8 cellular contexts compared by ENCODE assay signal in the genomic region with DNA sequence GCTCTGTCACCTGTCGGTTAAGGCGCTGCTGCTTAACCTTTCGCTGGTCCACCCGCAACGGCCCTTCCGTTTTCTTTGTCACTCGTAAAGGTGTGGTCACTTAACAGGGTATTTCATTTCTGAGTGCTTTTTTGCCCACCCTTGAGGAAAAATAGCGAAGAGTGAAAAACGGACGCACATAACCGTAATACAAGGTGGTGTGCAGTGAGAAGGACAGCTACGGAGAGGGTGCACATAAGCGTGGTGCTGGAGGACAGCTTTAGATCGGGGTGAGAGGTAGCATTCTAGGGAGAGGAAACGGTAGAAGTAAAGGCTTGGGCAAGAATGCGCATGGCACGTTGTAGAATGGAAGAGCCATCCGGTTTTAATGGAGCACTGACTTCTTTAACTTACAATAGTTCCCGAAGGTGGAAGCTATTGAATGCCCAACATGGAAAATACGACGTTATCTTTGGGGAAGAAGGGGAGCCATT. TPM values are rescaled to one million over a fixed set of nuclear protein-coding genes. Genes with fewer than 3 reads are reported as not detected.
A peak's percentile ranks its signal among the peaks of the same experiment; 100 is the strongest.
DNase-seq lines count a peak whose midpoint lies in the region; ATAC-seq and TF ChIP-seq lines count a peak whose summit lies in the region.

No MANE protein-coding gene starts in this region.

- H3K4me3 ChIP-seq in skeletal muscle cell (ENCODE audit: low read depth, low read length) = peak overlapping the region; percentile 92

- POLR2A ChIA-PET in activated CD4-positive, alpha-beta memory T cell treated with anti-CD3 and anti-CD28 coated beads for 36 hours (lab: Charles Lee) = interaction anchor here (0.7 to 4.2 kb wide), 4 partner anchors 8 to 382 kb away, joined by 3 to 36 read pairs (median 4); a partner anchor contains a TSS

- H3K27ac Mint-ChIP-seq in activated CD4-positive, alpha-beta memory T cell treated with anti-CD3 and anti-CD28 coated beads for 36 hours = peak overlapping the region; percentile 67

- intact Hi-C loops in activated CD4-positive, alpha-beta memory T cell treated with anti-CD3 and anti-CD28 coated beads for 36 hours (cut with micrococcal nuclease) = loop anchor here (1.0 to 10.0 kb wide), 3 partner anchors 102 to 381 kb away; a partner anchor contains a TSS

- peaks cover 6% of the 10 kb centered on the region for H3K4me1 ChIP-seq in foreskin keratinocyte

- peak; percentile 13 for DNase-seq in activated effector memory CD4-positive, alpha-beta T cell treated with Interleukin-2 at 50 U/mL for 16 hours
- DNase-seq in activated effector memory CD4-positive, alpha-beta T cell treated with anti-CD3 and anti-CD28 coated beads, Interleukin-2, amount 50 U/mL, for 16 hours = no peak
- peak; percentile 35 for DNase-seq in activated CD4-positive, alpha-beta memory T cell treated with anti-CD3 and anti-CD28 coated beads for 36 hours
- DNase-seq in foreskin keratinocyte (peak in 1 of 2 donors; percentile 29), skeletal muscle cell (ENCODE audit: low read depth) (no peak), nucleus accumbens (lab: John Stamatoyannopoulos, UW) (no peak)
- no peak for DNase-seq in stimulated activated CD4-positive, alpha-beta T cell treated with anti-CD3 and anti-CD28 coated beads, Interleukin-12 subunit alpha, Interleukin-12 subunit beta, amount 100 ng/mL, for 4 hours

- peaks cover 49% of the 10 kb centered on the region for H3K4me1 Mint-ChIP-seq in activated CD4-positive, alpha-beta memory T cell treated with anti-CD3 and anti-CD28 coated beads for 36 hours (ENCODE audit: low read depth)

- H3K27me3 ChIP-seq in foreskin keratinocyte = no peaks in the 10 kb centered on the region

- no peak for TF ChIP-seq CTCF in foreskin keratinocyte (conservative IDR thresholded peaks at IDR 0.05)

- CTCF ChIA-PET in activated CD4-positive, alpha-beta memory T cell treated with anti-CD3 and anti-CD28 coated beads for 36 hours (lab: Charles Lee) = interaction anchor here (0.6 kb wide), 1 partner anchor 377 kb away, joined by 3 read pairs; no protein-coding TSS in a partner anchor

- peak overlapping the region; percentile 84 for H3K4me3 Mint-ChIP-seq in activated CD4-positive, alpha-beta memory T cell treated with anti-CD3 and anti-CD28 coated beads for 36 hours

- peaks cover 36% of the 10 kb centered on the region for H3K36me3 Mint-ChIP-seq in activated CD4-positive, alpha-beta memory T cell treated with anti-CD3 and anti-CD28 coated beads for 36 hours

- no peaks in the 10 kb centered on the region for H3K27me3 Mint-ChIP-seq in activated CD4-positive, alpha-beta memory T cell treated with anti-CD3 and anti-CD28 coated beads for 36 hours

- H3K9me3 Mint-ChIP-seq in activated CD4-positive, alpha-beta memory T cell treated with anti-CD3 and anti-CD28 coated beads for 36 hours = no peaks in the 10 kb centered on the region

- peak; percentile 14 for ATAC-seq in HG03571 (IDR thresholded peaks at IDR 0.05; ENCODE audit: unreplicated experiment)
- ATAC-seq in foreskin keratinocyte = peak; percentile 18

- H3K27ac ChIP-seq in foreskin keratinocyte = peak overlapping the region; percentile 98

RNA-seq across cellular contexts. Expression of a gene that starts 0.8 kb away (rescaled TPM):
- 100 to 1,000 TPM; 360 to 375 TPM for total RNA-seq in activated CD4-positive, alpha-beta memory T cell treated with anti-CD3 and anti-CD28 coated beads for 36 hours
- total RNA-seq in foreskin keratinocyte = 570 and 654 TPM in 2 replicates
- polyA plus RNA-seq in foreskin keratinocyte = 339 and 428 TPM in 2 replicates

RNA-seq across cellular contexts. Expression of a gene that starts 1.2 kb away (rescaled TPM):
- 10 to 100 TPM; 17.1 to 20.1 TPM for total RNA-seq in activated CD4-positive, alpha-beta memory T cell treated with anti-CD3 and anti-CD28 coated beads for 36 hours
- 17.1 and 17.8 TPM in 2 replicates for total RNA-seq in foreskin keratinocyte
- polyA plus RNA-seq in foreskin keratinocyte = 9.6 and 13.0 TPM in 2 replicates

RNA-seq across cellular contexts. Expression of a gene that starts 56.9 kb away (rescaled TPM):
- 1 to 10 TPM; 1.2 to 1.3 TPM for total RNA-seq in activated CD4-positive, alpha-beta memory T cell treated with anti-CD3 and anti-CD28 coated beads for 36 hours
- total RNA-seq in foreskin keratinocyte = 16.4 and 17.8 TPM in 2 replicates
- polyA plus RNA-seq in foreskin keratinocyte = 18.0 and 20.9 TPM in 2 replicates

Comparison
In these comparisons a context has a peak if more than half of its experiments do, and no peak if none do; other contexts are left out.
1. DNase-seq: peak in activated effector memory CD4-positive, alpha-beta T cell treated with Interleukin-2 at 50 U/mL for 16 hours (single experiment) and activated CD4-positive, alpha-beta memory T cell treated with anti-CD3 and anti-CD28 coated beads for 36 hours (single experiment); none in activated effector memory CD4-positive, alpha-beta T cell treated with anti-CD3 and anti-CD28 coated beads, Interleukin-2, amount 50 U/mL, for 16 hours (single experiment), skeletal muscle cell (single experiment), stimulated activated CD4-positive, alpha-beta T cell treated with anti-CD3 and anti-CD28 coated beads, Interleukin-12 subunit alpha, Interleukin-12 subunit beta, amount 100 ng/mL, for 4 hours (single experiment) and nucleus accumbens (0 of 56).